ENCODE assay signal across 17 cellular contexts in the genomic region with DNA sequence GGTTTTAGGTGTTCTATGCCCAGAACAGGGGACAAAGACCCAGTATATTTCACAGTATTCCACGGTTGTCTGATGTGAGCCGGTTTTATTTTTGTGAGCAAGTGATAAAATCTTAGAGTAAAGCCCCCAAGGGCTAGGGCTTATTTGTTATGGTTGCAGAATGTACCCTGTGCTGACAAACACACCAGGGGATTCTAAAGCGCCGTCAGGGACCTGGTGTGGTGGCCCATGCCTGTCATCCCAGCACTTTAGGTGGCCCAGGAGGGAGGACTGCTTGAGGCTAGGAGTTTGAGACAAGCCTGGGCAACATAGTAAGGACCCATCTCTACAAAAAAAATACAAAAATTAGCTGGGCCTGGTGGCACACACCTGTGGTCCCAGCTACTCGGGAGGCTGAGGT. TPM values are rescaled to one million over a fixed set of nuclear protein-coding genes. Genes with fewer than 3 reads are reported as not detected.
A peak's percentile ranks its signal among the peaks of the same experiment; 100 is the strongest.
DNase-seq lines count a peak whose midpoint lies in the region; ATAC-seq and TF ChIP-seq lines count a peak whose summit lies in the region.
"Had no signal": no experiment of that assay in that cellular context is flagged by ENCODE, and none has a peak within 500 bp of the region (broad histone marks: within the 10 kb centered on the region; RNA-seq: fewer than 3 reads in every experiment).

No MANE protein-coding gene starts in this region.

- H3K4me1 Mint-ChIP-seq in effector memory CD8-positive, alpha-beta T cell (ENCODE audit: low read depth in 2 of 2), result no peaks in the 10 kb centered on the region
- H3K4me1 Mint-ChIP-seq: B cell had no signal

- H3K4me1 ChIP-seq in spleen (no peaks in the 10 kb centered on the region), thyroid gland (no peaks in the 10 kb centered on the region)
- H3K4me1 ChIP-seq: A549 had no signal

- H3K4me3 ChIP-seq in spleen (no peak overlapping the region), thyroid gland (replicated peaks in 1 of 3) (no peak overlapping the region)
- H3K4me3 ChIP-seq: A549; BLaER1 treated with 17β-estradiol and CSF1 and Interleukin-3, amounts not matched to agents 10 nM and 100 nM had no signal

- no peak overlapping the region for H3K27ac Mint-ChIP-seq in effector memory CD8-positive, alpha-beta T cell
- H3K27ac Mint-ChIP-seq: B cell; CD4-positive, alpha-beta T cell; CD8-positive, alpha-beta T cell had no signal

- WGBS in spleen, 5 donors, result 95 to 99% (median 98%) methylated on average over 5 of the region's 5 CpGs
- 95% methylated on average over 3 to 5 of the region's 5 CpGs for WGBS in thyroid gland, 2 donors

- TF ChIP-seq POLR2A in spleen (IDR thresholded peaks at IDR 0.05) (no peak), thyroid gland (IDR thresholded peaks at IDR 0.05) (no peak)

- peak; percentile 24 for DNase-seq in activated effector memory CD4-positive, alpha-beta T cell treated with anti-CD3 and anti-CD28 coated beads, Interleukin-2, amount 50 U/mL, for 16 hours
- no peak for DNase-seq in activated effector memory CD4-positive, alpha-beta T cell treated with Interleukin-2 at 50 U/mL for 16 hours
- peak; percentile 16 for DNase-seq in spleen
- no peak for DNase-seq in effector memory CD8-positive, alpha-beta T cell
- no peak for DNase-seq in thyroid gland
- DNase-seq: AML-193; Caco-2; Calu3; CD4-positive, alpha-beta T cell; CD8-positive, alpha-beta T cell; DMS79 treated with DMSO at 0.1 percent for 48 hours; GF-D8 had no signal

- H3K36me3 Mint-ChIP-seq in effector memory CD8-positive, alpha-beta T cell (ENCODE audit: insufficient read depth), result no peaks in the 10 kb centered on the region

- no peaks in the 10 kb centered on the region for H3K27me3 Mint-ChIP-seq in effector memory CD8-positive, alpha-beta T cell
- H3K27me3 Mint-ChIP-seq: B cell; CD4-positive, alpha-beta T cell had no signal

- ATAC-seq in effector memory CD8-positive, alpha-beta T cell (replicated peaks), result no peak
- ATAC-seq: A549; CD8-positive, alpha-beta T cell had no signal

- peaks cover 0 to 3% (median 0%) of the 10 kb centered on the region in 6 donors for H3K36me3 ChIP-seq in spleen
- H3K36me3 ChIP-seq in thyroid gland, result no peaks in the 10 kb centered on the region

- intact Hi-C loops in spleen (cut with DNase I; ENCODE audit: low total_unique reads) (no loop called here), thyroid gland (cut with DNase I) (no loop called here)

- no peak for TF ChIP-seq CTCF in spleen (IDR thresholded peaks at IDR 0.05 in 8 of 11, conservative IDR thresholded peaks at IDR 0.05 in 3 of 11)
- TF ChIP-seq CTCF in thyroid gland (IDR thresholded peaks at IDR 0.05), result no peak

- H3K9me3 ChIP-seq in spleen (no peaks in the 10 kb centered on the region), thyroid gland (no peaks in the 10 kb centered on the region)
- H3K9me3 ChIP-seq: A549, Caco-2 had no signal

- H3K27ac ChIP-seq in spleen (no peak overlapping the region), thyroid gland (no peak overlapping the region)
- H3K27ac ChIP-seq: 22Rv1; A549; BLaER1 treated with 17β-estradiol and CSF1 and Interleukin-3, amounts not matched to agents 10 nM and 100 nM; C4-2B had no signal

- H3K9me3 Mint-ChIP-seq in effector memory CD8-positive, alpha-beta T cell, result no peaks in the 10 kb centered on the region
- H3K9me3 Mint-ChIP-seq: CD4-positive, alpha-beta T cell; CD8-positive, alpha-beta T cell had no signal

- no peaks in the 10 kb centered on the region for H3K27me3 ChIP-seq in spleen (replicated peaks in 1 of 7)
- H3K27me3 ChIP-seq in thyroid gland, result no peaks in the 10 kb centered on the region
- H3K27me3 ChIP-seq: BLaER1 treated with 17β-estradiol and CSF1 and Interleukin-3, amounts not matched to agents 10 nM and 100 nM had no signal

- H3K4me3 Mint-ChIP-seq in effector memory CD8-positive, alpha-beta T cell, result no peak overlapping the region
- H3K4me3 Mint-ChIP-seq: B cell; CD4-positive, alpha-beta T cell; CD8-positive, alpha-beta T cell had no signal

RNA-seq across cellular contexts. Expression of a gene that starts 22.8 kb away (rescaled TPM):
- total RNA-seq in spleen (10 to 100 TPM; 11.2 to 37.4 (median 32.9) TPM), thyroid gland (10 to 100 TPM; 24.0 to 86.6 (median 65.6) TPM)
- 10 to 100 TPM; 50.5 to 81.0 (median 62.2) TPM for polyA plus RNA-seq in spleen

RNA-seq across cellular contexts. Expression of a gene that starts 22.8 kb away (rescaled TPM):
- 10 to 100 TPM; 15.6 to 31.6 (median 25.3) TPM for total RNA-seq in spleen
- 10 to 100 TPM in 2 of 3 donors, 1 to 10 TPM in 1; 8.2 to 24.1 (median 21.7) TPM for polyA plus RNA-seq in spleen
- 10 to 100 TPM; 10.2 to 18.4 (median 11.7) TPM for total RNA-seq in thyroid gland

RNA-seq across cellular contexts. Expression of a gene that starts 39.1 kb away (rescaled TPM):
- 100 to 1,000 TPM in 1 of 7 donors, 10 to 100 TPM in 6; 43.3 to 118 (median 73.1) TPM for total RNA-seq in spleen
- 10 to 100 TPM in 2 of 3 donors, 1 to 10 TPM in 1; 6.7 to 18.0 (median 11.0) TPM for polyA plus RNA-seq in spleen
- 10 to 100 TPM; 29.9 to 58.0 (median 43.8) TPM for total RNA-seq in thyroid gland

Comparison
In these comparisons a context has a peak if more than half of its experiments do, and no peak if none do; other contexts are left out.
1. DNase-seq: peak in activated effector memory CD4-positive, alpha-beta T cell treated with anti-CD3 and anti-CD28 coated beads, Interleukin-2, amount 50 U/mL, for 16 hours (single experiment) and spleen (single experiment); none in activated effector memory CD4-positive, alpha-beta T cell treated with Interleukin-2 at 50 U/mL for 16 hours (single experiment), effector memory CD8-positive, alpha-beta T cell (0 of 3) and thyroid gland (0 of 2).